Comparison of ENCODE assay signal across 22 cellular contexts in the genomic region with DNA sequence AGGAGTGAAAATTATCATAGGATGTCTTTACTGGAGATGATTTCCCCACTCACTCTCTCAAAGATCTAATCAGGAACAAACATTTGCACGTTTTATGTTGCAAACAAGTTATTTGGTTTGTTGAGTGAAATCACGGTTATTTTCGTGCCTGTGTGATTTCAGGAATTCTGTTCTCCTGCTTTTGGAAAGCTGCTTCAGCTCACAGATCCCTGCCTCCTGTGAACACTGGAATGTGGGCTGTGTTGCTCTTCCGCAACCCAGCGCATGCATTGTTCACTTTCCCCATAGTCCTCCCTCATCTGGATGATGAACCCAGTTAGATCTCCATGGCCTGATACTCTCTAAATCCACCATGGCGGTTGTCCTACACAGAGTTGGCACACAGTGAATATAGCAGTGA.
"Had no signal": no experiment of that assay in that cellular context is flagged by ENCODE, and none has a peak within 500 bp of the region (broad histone marks: within the 10 kb centered on the region; RNA-seq: fewer than 3 reads in every experiment).

No MANE protein-coding gene starts in this region.

- H3K27ac Mint-ChIP-seq: activated CD4-positive, alpha-beta memory T cell treated with anti-CD3 and anti-CD28 coated beads, Interleukin-2, amount 10 ng/mL, durations not matched to agents 7 days and 5 days; activated CD8-positive, alpha-beta memory T cell treated with anti-CD3 and anti-CD28 coated beads, Interleukin-2, amount 10 ng/mL, durations not matched to agents 7 days and 5 days; activated naive CD8-positive, alpha-beta T cell treated with anti-CD3 and anti-CD28 coated beads for 36 hours; activated T-helper 17 cell treated with anti-CD3 and anti-CD28 coated beads, Interleukin-2, amount 50 U/mL, for 72 hours had no signal

- H3K9me3 ChIP-seq: esophagus muscularis mucosa, gastroesophageal sphincter, heart left ventricle, tibial nerve, uterus had no signal

- H3K4me3 Mint-ChIP-seq: activated CD4-positive, alpha-beta memory T cell treated with anti-CD3 and anti-CD28 coated beads, Interleukin-2, amount 10 ng/mL, durations not matched to agents 7 days and 5 days; activated CD8-positive, alpha-beta memory T cell treated with anti-CD3 and anti-CD28 coated beads, Interleukin-2, amount 10 ng/mL, durations not matched to agents 7 days and 5 days; activated naive CD8-positive, alpha-beta T cell treated with anti-CD3 and anti-CD28 coated beads for 36 hours; activated T-helper 17 cell treated with anti-CD3 and anti-CD28 coated beads, Interleukin-2, amount 50 U/mL, for 72 hours; naive thymus-derived CD8-positive, alpha-beta T cell had no signal

- H3K4me1 ChIP-seq: gastroesophageal sphincter had no signal

- H3K9me3 Mint-ChIP-seq: activated CD4-positive, alpha-beta memory T cell treated with anti-CD3 and anti-CD28 coated beads, Interleukin-2, amount 10 ng/mL, durations not matched to agents 7 days and 5 days; activated naive CD8-positive, alpha-beta T cell treated with anti-CD3 and anti-CD28 coated beads for 36 hours; activated T-helper 17 cell treated with anti-CD3 and anti-CD28 coated beads, Interleukin-2, amount 50 U/mL, for 72 hours had no signal

- H3K4me1 Mint-ChIP-seq: activated CD4-positive, alpha-beta memory T cell treated with anti-CD3 and anti-CD28 coated beads, Interleukin-2, amount 10 ng/mL, durations not matched to agents 7 days and 5 days; activated CD8-positive, alpha-beta memory T cell treated with anti-CD3 and anti-CD28 coated beads, Interleukin-2, amount 10 ng/mL, durations not matched to agents 7 days and 5 days; activated naive CD8-positive, alpha-beta T cell treated with anti-CD3 and anti-CD28 coated beads for 36 hours; activated T-helper 17 cell treated with anti-CD3 and anti-CD28 coated beads, Interleukin-2, amount 50 U/mL, for 72 hours had no signal

- ATAC-seq: activated CD8-positive, alpha-beta memory T cell treated with anti-CD3 and anti-CD28 coated beads, Interleukin-2, amount 10 ng/mL, durations not matched to agents 7 days and 5 days; activated T-helper 17 cell treated with anti-CD3 and anti-CD28 coated beads, Interleukin-2, amount 50 U/mL, for 72 hours; gastroesophageal sphincter; left ventricle myocardium superior; naive thymus-derived CD8-positive, alpha-beta T cell; stimulated activated naive CD8-positive, alpha-beta T cell treated with anti-CD3 and anti-CD28 coated beads, Interleukin-15, Interleukin-2, amounts not matched to agents 100 U/mL and 50 U/mL, for 24 hours had no signal

- H3K27me3 Mint-ChIP-seq: activated CD8-positive, alpha-beta memory T cell treated with anti-CD3 and anti-CD28 coated beads, Interleukin-2, amount 10 ng/mL, durations not matched to agents 7 days and 5 days; activated T-helper 17 cell treated with anti-CD3 and anti-CD28 coated beads, Interleukin-2, amount 50 U/mL, for 72 hours had no signal

- DNase-seq: activated CD4-positive, alpha-beta memory T cell treated with anti-CD3 and anti-CD28 coated beads, Interleukin-2, amount 10 ng/mL, durations not matched to agents 7 days and 5 days; activated CD4-positive, alpha-beta T cell treated with anti-CD3 and anti-CD28 coated beads for 48 hours; activated CD4-positive, CD25-positive, alpha-beta regulatory T cell; activated CD8-positive, alpha-beta memory T cell treated with anti-CD3 and anti-CD28 coated beads, Interleukin-2, amount 10 ng/mL, durations not matched to agents 7 days and 5 days; activated naive CD4-positive, alpha-beta T cell; activated naive CD8-positive, alpha-beta T cell treated with anti-CD3 and anti-CD28 coated beads for 36 hours; activated T-cell treated with anti-CD3 and anti-CD28 coated beads, Interleukin-2, amount 50 U/mL, for 1 hour; amniotic stem cell; effector CD4-positive, alpha-beta T cell; heart left ventricle; kidney; left ventricle myocardium superior; naive thymus-derived CD8-positive, alpha-beta T cell; occipital lobe; posterior cingulate gyrus; stimulated activated naive CD8-positive, alpha-beta T cell treated with anti-CD3 and anti-CD28 coated beads, Interleukin-15, Interleukin-2, amounts not matched to agents 100 U/mL and 50 U/mL, for 24 hours; T-helper 9 cell; uterus had no signal

- H3K36me3 Mint-ChIP-seq: activated CD8-positive, alpha-beta memory T cell treated with anti-CD3 and anti-CD28 coated beads, Interleukin-2, amount 10 ng/mL, durations not matched to agents 7 days and 5 days; activated naive CD8-positive, alpha-beta T cell treated with anti-CD3 and anti-CD28 coated beads for 36 hours; naive thymus-derived CD8-positive, alpha-beta T cell had no signal

- H3K36me3 ChIP-seq: esophagus muscularis mucosa, gastroesophageal sphincter, heart left ventricle, tibial nerve, uterus had no signal

- H3K27ac ChIP-seq: esophagus muscularis mucosa, gastroesophageal sphincter, tibial nerve, uterus had no signal

- H3K4me3 ChIP-seq: esophagus muscularis mucosa, gastroesophageal sphincter, heart left ventricle, tibial nerve, uterus had no signal

- H3K27me3 ChIP-seq: esophagus muscularis mucosa, gastroesophageal sphincter, heart left ventricle, tibial nerve, uterus had no signal
